In the genomic region with DNA sequence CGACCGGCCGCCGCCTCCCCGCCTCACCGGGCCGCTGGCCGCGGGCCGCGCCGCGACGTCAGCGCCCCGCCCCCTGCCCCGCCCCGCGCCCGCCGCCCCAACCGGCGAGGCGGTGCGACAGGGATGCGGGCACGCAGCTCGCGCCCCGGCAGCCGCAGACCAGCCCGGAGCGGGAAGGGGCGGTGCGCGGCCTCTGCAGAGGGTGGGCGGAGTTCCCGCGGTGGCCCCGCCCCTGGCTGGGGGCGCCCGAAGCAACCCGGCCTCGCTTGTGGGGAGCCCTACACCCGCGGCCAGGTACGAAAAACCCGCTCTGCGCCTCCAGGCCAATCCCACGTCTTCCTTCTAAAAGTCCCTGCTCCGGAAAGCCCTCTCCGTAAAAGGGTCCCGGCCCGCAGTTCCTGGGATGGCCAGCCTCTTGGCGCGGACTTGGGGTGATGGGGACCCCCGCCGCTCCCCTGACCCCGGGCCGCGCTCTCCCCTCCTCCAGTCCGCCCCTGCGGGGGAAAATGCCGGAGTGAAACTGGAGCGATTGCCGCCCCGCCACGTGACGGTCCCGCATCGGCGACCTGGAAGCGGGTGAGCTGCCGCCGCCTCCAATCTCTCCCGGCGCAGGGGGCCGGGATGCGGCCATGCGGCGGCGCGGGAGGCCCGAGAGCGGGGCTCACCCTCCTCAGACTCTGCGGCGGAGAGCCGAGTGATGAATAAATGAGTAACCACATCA, we compare ENCODE assay signal across 8 cellular contexts. TPM values are rescaled to one million over a fixed set of nuclear protein-coding genes. Genes with fewer than 3 reads are reported as not detected.
DNase-seq lines count a peak whose midpoint lies in the region; ATAC-seq and TF ChIP-seq lines count a peak whose summit lies in the region.

A gene with protein sequence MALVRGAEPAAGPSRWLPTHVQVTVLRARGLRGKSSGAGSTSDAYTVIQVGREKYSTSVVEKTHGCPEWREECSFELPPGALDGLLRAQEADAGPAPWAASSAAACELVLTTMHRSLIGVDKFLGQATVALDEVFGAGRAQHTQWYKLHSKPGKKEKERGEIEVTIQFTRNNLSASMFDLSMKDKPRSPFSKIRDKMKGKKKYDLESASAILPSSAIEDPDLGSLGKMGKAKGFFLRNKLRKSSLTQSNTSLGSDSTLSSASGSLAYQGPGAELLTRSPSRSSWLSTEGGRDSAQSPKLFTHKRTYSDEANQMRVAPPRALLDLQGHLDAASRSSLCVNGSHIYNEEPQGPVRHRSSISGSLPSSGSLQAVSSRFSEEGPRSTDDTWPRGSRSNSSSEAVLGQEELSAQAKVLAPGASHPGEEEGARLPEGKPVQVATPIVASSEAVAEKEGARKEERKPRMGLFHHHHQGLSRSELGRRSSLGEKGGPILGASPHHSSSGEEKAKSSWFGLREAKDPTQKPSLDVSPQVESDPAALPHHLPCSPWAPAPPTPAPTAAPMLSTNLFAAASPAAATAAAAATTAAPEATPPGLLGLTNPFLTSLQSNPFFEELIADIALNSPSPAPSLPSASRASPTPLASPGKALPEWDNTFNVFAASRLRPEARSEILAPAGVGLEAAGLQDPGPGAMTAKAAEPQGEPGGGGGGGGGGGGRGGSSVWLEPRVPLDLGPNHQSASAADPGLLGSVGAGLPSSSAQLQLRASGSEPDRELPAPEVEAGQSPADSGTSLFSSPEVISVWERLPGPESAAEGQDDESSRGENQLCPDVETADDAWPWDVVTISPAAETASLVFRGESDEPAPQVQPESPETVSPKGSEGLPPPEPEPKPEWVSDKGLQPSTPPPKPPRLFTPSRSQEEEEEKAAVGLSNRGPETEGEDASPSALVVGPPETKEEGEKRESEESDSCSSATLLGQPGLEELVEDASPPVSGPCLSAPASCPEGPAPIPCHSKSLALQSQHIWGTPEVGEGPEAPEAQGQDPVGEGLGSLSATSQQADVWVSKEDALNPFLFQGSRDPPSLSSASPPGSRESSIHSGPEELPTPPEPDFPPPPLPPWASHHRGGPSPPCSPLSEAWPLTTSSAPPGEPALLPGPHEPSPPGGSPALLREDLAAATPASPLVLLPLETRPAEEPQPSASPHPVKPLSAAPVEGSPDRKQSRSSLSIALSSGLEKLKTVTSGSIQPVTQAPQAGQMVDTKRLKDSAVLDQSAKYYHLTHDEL (N-terminal part only) (minus strand): TSS at position 36 of the 721 bp plus-strand sequence. CDS start 171 bp downstream, outside the sequence.

- peak within 1 kb of the TSS; percentile 95 to 100 (median 99) for H3K4me2 ChIP-seq in BLaER1 treated with 17β-estradiol and CSF1 and Interleukin-3, amounts not matched to agents 10 nM and 100 nM

- POLR2A ChIA-PET in naive thymus-derived CD8-positive, alpha-beta T cell (lab: Charles Lee), result interaction anchor here (0.5 to 1.7 kb wide), 2 partner anchors 63 to 121 kb away, joined by 4 read pairs; a partner anchor contains a TSS

- no peaks in the 10 kb centered on the region for H3K9me3 Mint-ChIP-seq in naive thymus-derived CD8-positive, alpha-beta T cell
- no peaks in the 10 kb centered on the region for H3K9me3 Mint-ChIP-seq in stimulated activated effector memory CD8-positive, alpha-beta T cell treated with anti-CD3 and anti-CD28 coated beads, Interleukin-12 subunit alpha, Interleukin-12 subunit beta, amount 100 ng/mL, for 72 hours

- peak within 1 kb of the TSS; percentile 53 to 78 (median 72) for H3K27ac ChIP-seq in BLaER1 treated with 17β-estradiol and CSF1 and Interleukin-3, amounts not matched to agents 10 nM and 100 nM
- peak within 1 kb of the TSS; percentile 82 for H3K27ac ChIP-seq in RWPE2 (ENCODE audit: poor library complexity, severe bottlenecking)

- H3K4me1 Mint-ChIP-seq in naive thymus-derived CD8-positive, alpha-beta T cell, result peaks cover 13 to 25% (median 21%) of the 10 kb centered on the region in 4 donors
- H3K4me1 Mint-ChIP-seq in stimulated activated effector memory CD8-positive, alpha-beta T cell treated with anti-CD3 and anti-CD28 coated beads, Interleukin-12 subunit alpha, Interleukin-12 subunit beta, amount 100 ng/mL, for 72 hours, result peaks cover 29% of the 10 kb centered on the region

- H3K27ac Mint-ChIP-seq in naive thymus-derived CD8-positive, alpha-beta T cell, result peak within 1 kb of the TSS; percentile 63 to 90 (median 76)
- H3K27ac Mint-ChIP-seq in stimulated activated effector memory CD8-positive, alpha-beta T cell treated with anti-CD3 and anti-CD28 coated beads, Interleukin-12 subunit alpha, Interleukin-12 subunit beta, amount 100 ng/mL, for 72 hours, result peak within 1 kb of the TSS; percentile 91

- no peaks in the 10 kb centered on the region for H3K36me3 Mint-ChIP-seq in naive thymus-derived CD8-positive, alpha-beta T cell
- no peaks in the 10 kb centered on the region for H3K36me3 Mint-ChIP-seq in stimulated activated effector memory CD8-positive, alpha-beta T cell treated with anti-CD3 and anti-CD28 coated beads, Interleukin-12 subunit alpha, Interleukin-12 subunit beta, amount 100 ng/mL, for 72 hours

- H3K4me3 Mint-ChIP-seq in naive thymus-derived CD8-positive, alpha-beta T cell, result peak within 1 kb of the TSS; percentile 73 to 89 (median 85)
- H3K4me3 Mint-ChIP-seq in stimulated activated effector memory CD8-positive, alpha-beta T cell treated with anti-CD3 and anti-CD28 coated beads, Interleukin-12 subunit alpha, Interleukin-12 subunit beta, amount 100 ng/mL, for 72 hours, result peak within 1 kb of the TSS; percentile 88

- TF ChIP-seq CTCF in RWPE2 (IDR thresholded peaks at IDR 0.05; ENCODE audit: poor library complexity, severe bottlenecking) (peak; percentile 4), fibroblast of pulmonary artery (IDR thresholded peaks at IDR 0.05; ENCODE audit: low read length, missing control alignments) (no peak)

- peaks cover 0 to 1% (median 0%) of the 10 kb centered on the region in 5 donors for H3K27me3 Mint-ChIP-seq in naive thymus-derived CD8-positive, alpha-beta T cell

- no peaks in the 10 kb centered on the region for H3K36me3 ChIP-seq in BLaER1 treated with 17β-estradiol and CSF1 and Interleukin-3, amounts not matched to agents 10 nM and 100 nM
- no peaks in the 10 kb centered on the region for H3K36me3 ChIP-seq in RWPE2 (ENCODE audit: low read depth)

- H3K9ac ChIP-seq in BLaER1 treated with 17β-estradiol and CSF1 and Interleukin-3, amounts not matched to agents 10 nM and 100 nM, result peak within 1 kb of the TSS; percentile 71 to 91 (median 82)

- H3K4me1 ChIP-seq in BLaER1 treated with 17β-estradiol and CSF1 and Interleukin-3, amounts not matched to agents 10 nM and 100 nM, result peaks cover 25 to 39% (median 31%) of the 10 kb centered on the region in 10 experiments
- H3K4me1 ChIP-seq in RWPE2 (ENCODE audit: insufficient read depth, poor library complexity, severe bottlenecking), result peaks cover 5% of the 10 kb centered on the region

- H4K20me1 ChIP-seq in BLaER1 treated with 17β-estradiol and CSF1 and Interleukin-3, amounts not matched to agents 10 nM and 100 nM, result peaks cover 6 to 36% (median 27%) of the 10 kb centered on the region in 11 experiments; a peak in 16 of 22 replicates

- DNase-seq in RWPE2 (ENCODE audit: low spot score), result peak; percentile 75
- peak; percentile 93 for DNase-seq in activated effector memory CD4-positive, alpha-beta T cell treated with anti-CD3 and anti-CD28 coated beads, Interleukin-2, amount 50 U/mL, for 16 hours
- peak; percentile 76 for DNase-seq in fibroblast of pulmonary artery (ENCODE audit: low read depth)
- DNase-seq in naive thymus-derived CD8-positive, alpha-beta T cell, result peak; percentile 60 to 83 (median 76)
- DNase-seq in stimulated activated effector memory CD8-positive, alpha-beta T cell treated with anti-CD3 and anti-CD28 coated beads, Interleukin-12 subunit alpha, Interleukin-12 subunit beta, amount 100 ng/mL, for 72 hours (ENCODE audit: low spot score in 2 of 2), result peak; percentile 64 to 88

- no peaks in the 10 kb centered on the region for H3K9me3 ChIP-seq in BLaER1 treated with 17β-estradiol and CSF1 and Interleukin-3, amounts not matched to agents 10 nM and 100 nM (replicated peaks in 1 of 11)
- no peaks in the 10 kb centered on the region for H3K9me3 ChIP-seq in RWPE2 (ENCODE audit: severe bottlenecking)

- ATAC-seq in GM19395 (IDR thresholded peaks at IDR 0.05; ENCODE audit: unreplicated experiment) (peak; percentile 68), HG03571 (IDR thresholded peaks at IDR 0.05; ENCODE audit: unreplicated experiment) (peak; percentile 80), RWPE2 (ENCODE audit: low read depth) (peak; percentile 72)
- ATAC-seq in naive thymus-derived CD8-positive, alpha-beta T cell, result peak; percentile 84 to 88
- peak; percentile 85 for ATAC-seq in stimulated activated effector memory CD8-positive, alpha-beta T cell treated with anti-CD3 and anti-CD28 coated beads, Interleukin-12 subunit alpha, Interleukin-12 subunit beta, amount 100 ng/mL, for 72 hours

- H3K4me3 ChIP-seq in BLaER1 treated with 17β-estradiol and CSF1 and Interleukin-3, amounts not matched to agents 10 nM and 100 nM, result peak within 1 kb of the TSS; percentile 76 to 87 (median 80)
- H3K4me3 ChIP-seq in RWPE2 (ENCODE audit: severe bottlenecking) (peak within 1 kb of the TSS; percentile 86), fibroblast of pulmonary artery (replicated peaks; ENCODE audit: low read depth, low read length) (peak within 1 kb of the TSS; percentile 60)

- peaks cover 0 to 29% (median 0%) of the 10 kb centered on the region in 11 experiments; a peak in 8 of 22 replicates for H3K27me3 ChIP-seq in BLaER1 treated with 17β-estradiol and CSF1 and Interleukin-3, amounts not matched to agents 10 nM and 100 nM
- no peaks in the 10 kb centered on the region for H3K27me3 ChIP-seq in RWPE2 (ENCODE audit: insufficient read depth, poor library complexity, severe bottlenecking)

RNA-seq across cellular contexts. Expression of the gene that starts here (rescaled TPM):
- 10 to 100 TPM in 1 of 2 experiments, 1 to 10 TPM in 1; 7.4 to 11.3 TPM for total RNA-seq in naive thymus-derived CD8-positive, alpha-beta T cell
- 1 to 10 TPM; 4.0 to 7.0 (median 4.3) TPM for polyA plus RNA-seq in naive thymus-derived CD8-positive, alpha-beta T cell

Comparison
In these comparisons a context has a peak if more than half of its experiments do, and no peak if none do; other contexts are left out.
1. Peak in every context shown above with its lines: DNase-seq, ATAC-seq, H3K4me3 ChIP-seq and H3K27ac ChIP-seq.